In genomic region chr5:53381-54174, GRCh38 we compare ENCODE assay signal across 8 cellular contexts. TPM values are rescaled to one million over a fixed set of nuclear protein-coding genes. Genes with fewer than 3 reads are reported as not detected.
DNase-seq lines count a peak whose midpoint lies in the region; ATAC-seq and TF ChIP-seq lines count a peak whose summit lies in the region.

No MANE protein-coding gene starts in this region.

- H3K4me1 Mint-ChIP-seq in activated CD8-positive, alpha-beta memory T cell treated with anti-CD3 and anti-CD28 coated beads, Interleukin-2, amount 10 ng/mL, durations not matched to agents 7 days and 5 days: no peaks in the 10 kb centered on the region

- H3K36me3 Mint-ChIP-seq in activated CD8-positive, alpha-beta memory T cell treated with anti-CD3 and anti-CD28 coated beads, Interleukin-2, amount 10 ng/mL, durations not matched to agents 7 days and 5 days: peaks cover 1% of the 10 kb centered on the region

- H3K4me1 ChIP-seq in rectal smooth muscle tissue (ENCODE audit: control insufficient read depth, insufficient read depth, low read length): no peaks in the 10 kb centered on the region

- CTCF ChIA-PET in activated CD8-positive, alpha-beta memory T cell treated with anti-CD3 and anti-CD28 coated beads, Interleukin-2, amount 10 ng/mL, durations not matched to agents 7 days and 5 days (lab: Charles Lee): no interaction called here

- H3K36me3 ChIP-seq in rectal smooth muscle tissue (ENCODE audit: control insufficient read depth, insufficient read depth, low read length): no peaks in the 10 kb centered on the region

- H3K27ac ChIP-seq in rectal smooth muscle tissue (ENCODE audit: low read depth, low read length): no peak overlapping the region

- H3K27ac Mint-ChIP-seq in activated CD8-positive, alpha-beta memory T cell treated with anti-CD3 and anti-CD28 coated beads, Interleukin-2, amount 10 ng/mL, durations not matched to agents 7 days and 5 days: no peak overlapping the region

- no peak for TF ChIP-seq CTCF in foreskin fibroblast (IDR thresholded peaks at IDR 0.05; ENCODE audit: low read depth, low read length)

- peak; percentile 66 for DNase-seq in D341Med (ENCODE audit: low spot score)
- peak; percentile 22 for DNase-seq in NCI-H187 treated with DMSO at 0.1 percent for 48 hours (lab: John Stamatoyannopoulos, UW)
- no peak for DNase-seq in activated CD8-positive, alpha-beta memory T cell treated with anti-CD3 and anti-CD28 coated beads, Interleukin-2, amount 10 ng/mL, durations not matched to agents 7 days and 5 days
- peak in 1 of 2 donors; percentile 52 for DNase-seq in foreskin fibroblast
- DNase-seq in dedifferentiated amniotic fluid mesenchymal stem cell (ENCODE audit: extremely low spot score): no peak
- no peak for DNase-seq in SK-N-DZ (ENCODE audit: low spot score)

- ATAC-seq in activated CD8-positive, alpha-beta memory T cell treated with anti-CD3 and anti-CD28 coated beads, Interleukin-2, amount 10 ng/mL, durations not matched to agents 7 days and 5 days: peak; percentile 58
- ATAC-seq in HG03196 (IDR thresholded peaks at IDR 0.05; ENCODE audit: unreplicated experiment): no peak

- H3K4me3 ChIP-seq in foreskin fibroblast (ENCODE audit: low read depth in 1 of 2, low read length in 2 of 2) (peak overlapping the region; percentile 26 to 46), rectal smooth muscle tissue (ENCODE audit: low read length) (peak overlapping the region; percentile 52)

- H3K4me3 Mint-ChIP-seq in activated CD8-positive, alpha-beta memory T cell treated with anti-CD3 and anti-CD28 coated beads, Interleukin-2, amount 10 ng/mL, durations not matched to agents 7 days and 5 days: no peak overlapping the region

- H3K9me3 Mint-ChIP-seq in activated CD8-positive, alpha-beta memory T cell treated with anti-CD3 and anti-CD28 coated beads, Interleukin-2, amount 10 ng/mL, durations not matched to agents 7 days and 5 days (ENCODE audit: low read depth): peaks cover 4% of the 10 kb centered on the region

- no peak overlapping the region for H3K9ac ChIP-seq in rectal smooth muscle tissue (ENCODE audit: low read length)

- H3K27me3 ChIP-seq in rectal smooth muscle tissue (ENCODE audit: control insufficient read depth, insufficient read depth, low read length): peaks cover 5% of the 10 kb centered on the region

- H3K27me3 Mint-ChIP-seq in activated CD8-positive, alpha-beta memory T cell treated with anti-CD3 and anti-CD28 coated beads, Interleukin-2, amount 10 ng/mL, durations not matched to agents 7 days and 5 days: peaks cover 26% of the 10 kb centered on the region

RNA-seq across cellular contexts. Expression of gene PLEKHG4B, which starts 38.4 kb away (rescaled TPM):
- total RNA-seq in activated CD8-positive, alpha-beta memory T cell treated with anti-CD3 and anti-CD28 coated beads, Interleukin-2, amount 10 ng/mL, durations not matched to agents 7 days and 5 days: not detected
- polyA plus RNA-seq in SK-N-DZ (2014; cell fraction: cytosol; rRNA removed): 4.4 and 7.2 TPM in 2 replicates
- 7.9 and 11.3 TPM in 2 replicates for polyA plus RNA-seq in SK-N-DZ (2014; cell fraction: nucleus; rRNA removed)

Comparison
In these comparisons a context has a peak if more than half of its experiments do, and no peak if none do; other contexts are left out.
1. DNase-seq: peak in D341Med (single experiment) and NCI-H187 treated with DMSO at 0.1 percent for 48 hours (single experiment); none in activated CD8-positive, alpha-beta memory T cell treated with anti-CD3 and anti-CD28 coated beads, Interleukin-2, amount 10 ng/mL, durations not matched to agents 7 days and 5 days (single experiment), dedifferentiated amniotic fluid mesenchymal stem cell (single experiment) and SK-N-DZ (single experiment).